7 cellular contexts compared by ENCODE assay signal in genomic region chr16:11491524-11491923, GRCh38.
"Had no signal": no experiment of that assay in that cellular context is flagged by ENCODE, and none has a peak within 500 bp of the region (broad histone marks: within the 10 kb centered on the region; RNA-seq: fewer than 3 reads in every experiment).

No MANE protein-coding gene starts in this region.

- H3K36me3 ChIP-seq: HAP-1 had no signal

- ATAC-seq: HCT116, K562 had no signal

- H3K27ac ChIP-seq: GM23248 had no signal

- H3K9ac ChIP-seq: GM23248 had no signal

- H3K4me1 ChIP-seq: HAP-1 had no signal

- DNase-seq: GM23248, GOT3, IMR-90, KG1 had no signal

- H3K4me3 ChIP-seq: GM23248, HAP-1, K562 had no signal
